In the genomic region with DNA sequence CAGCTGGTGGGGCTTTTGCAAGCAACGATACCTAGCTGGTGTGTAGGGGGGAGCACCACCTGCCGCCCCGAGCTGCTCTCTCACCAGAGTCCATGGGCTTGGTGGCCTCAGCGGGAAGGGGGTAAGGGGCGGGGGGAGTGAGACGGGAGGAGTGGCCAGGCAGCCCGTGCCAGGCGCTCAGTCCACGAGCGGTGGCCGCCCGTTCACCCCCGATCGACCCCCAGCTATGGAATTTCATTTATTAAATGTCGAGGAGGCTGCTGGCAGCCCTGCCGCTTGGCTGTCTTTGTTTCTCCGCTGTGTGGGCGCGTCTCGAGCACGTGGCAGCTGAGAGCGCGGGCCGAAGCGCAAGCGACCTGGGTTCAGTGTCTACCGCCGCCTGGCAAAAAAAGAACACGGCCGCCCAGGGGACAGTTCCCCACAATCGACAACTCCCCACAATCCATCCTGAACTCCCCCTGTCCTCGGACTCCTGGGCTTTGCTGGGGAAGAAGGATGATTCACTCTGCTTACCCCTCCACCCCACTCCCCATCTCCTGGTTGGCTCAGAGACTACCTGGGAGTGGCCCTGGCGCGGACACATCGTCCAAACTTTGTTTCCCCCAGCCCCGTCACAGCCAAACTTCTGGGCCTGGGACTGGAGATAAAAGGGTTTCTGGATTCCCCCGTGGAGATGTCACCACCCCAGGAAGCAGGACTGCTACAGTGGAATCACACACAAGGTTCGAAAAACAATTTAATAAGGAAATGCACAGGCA, we compare ENCODE assay signal across 1 cellular context.
A peak's percentile ranks its signal among the peaks of the same experiment; 100 is the strongest.
TF ChIP-seq lines count a peak whose summit lies in the region.

No MANE protein-coding gene starts in this region.

TF ChIP-seq in HepG2, 621 proteins besides CTCF, POLR2A, EP300 and RAD21 (continued from another document and continues in another):
- TF ChIP-seq, protein P1, sequence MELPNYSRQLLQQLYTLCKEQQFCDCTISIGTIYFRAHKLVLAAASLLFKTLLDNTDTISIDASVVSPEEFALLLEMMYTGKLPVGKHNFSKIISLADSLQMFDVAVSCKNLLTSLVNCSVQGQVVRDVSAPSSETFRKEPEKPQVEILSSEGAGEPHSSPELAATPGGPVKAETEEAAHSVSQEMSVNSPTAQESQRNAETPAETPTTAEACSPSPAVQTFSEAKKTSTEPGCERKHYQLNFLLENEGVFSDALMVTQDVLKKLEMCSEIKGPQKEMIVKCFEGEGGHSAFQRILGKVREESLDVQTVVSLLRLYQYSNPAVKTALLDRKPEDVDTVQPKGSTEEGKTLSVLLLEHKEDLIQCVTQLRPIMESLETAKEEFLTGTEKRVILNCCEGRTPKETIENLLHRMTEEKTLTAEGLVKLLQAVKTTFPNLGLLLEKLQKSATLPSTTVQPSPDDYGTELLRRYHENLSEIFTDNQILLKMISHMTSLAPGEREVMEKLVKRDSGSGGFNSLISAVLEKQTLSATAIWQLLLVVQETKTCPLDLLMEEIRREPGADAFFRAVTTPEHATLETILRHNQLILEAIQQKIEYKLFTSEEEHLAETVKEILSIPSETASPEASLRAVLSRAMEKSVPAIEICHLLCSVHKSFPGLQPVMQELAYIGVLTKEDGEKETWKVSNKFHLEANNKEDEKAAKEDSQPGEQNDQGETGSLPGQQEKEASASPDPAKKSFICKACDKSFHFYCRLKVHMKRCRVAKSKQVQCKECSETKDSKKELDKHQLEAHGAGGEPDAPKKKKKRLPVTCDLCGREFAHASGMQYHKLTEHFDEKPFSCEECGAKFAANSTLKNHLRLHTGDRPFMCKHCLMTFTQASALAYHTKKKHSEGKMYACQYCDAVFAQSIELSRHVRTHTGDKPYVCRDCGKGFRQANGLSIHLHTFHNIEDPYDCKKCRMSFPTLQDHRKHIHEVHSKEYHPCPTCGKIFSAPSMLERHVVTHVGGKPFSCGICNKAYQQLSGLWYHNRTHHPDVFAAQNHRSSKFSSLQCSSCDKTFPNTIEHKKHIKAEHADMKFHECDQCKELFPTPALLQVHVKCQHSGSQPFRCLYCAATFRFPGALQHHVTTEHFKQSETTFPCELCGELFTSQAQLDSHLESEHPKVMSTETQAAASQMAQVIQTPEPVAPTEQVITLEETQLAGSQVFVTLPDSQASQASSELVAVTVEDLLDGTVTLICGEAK (IDR thresholded peaks at IDR 0.05): no peak
- TF ChIP-seq, protein P1 (CRISPR knock-in tag; IDR thresholded peaks at IDR 0.05): peak; percentile 31; the same call in 1 of the 2 replicates
- TF ChIP-seq, protein P2, sequence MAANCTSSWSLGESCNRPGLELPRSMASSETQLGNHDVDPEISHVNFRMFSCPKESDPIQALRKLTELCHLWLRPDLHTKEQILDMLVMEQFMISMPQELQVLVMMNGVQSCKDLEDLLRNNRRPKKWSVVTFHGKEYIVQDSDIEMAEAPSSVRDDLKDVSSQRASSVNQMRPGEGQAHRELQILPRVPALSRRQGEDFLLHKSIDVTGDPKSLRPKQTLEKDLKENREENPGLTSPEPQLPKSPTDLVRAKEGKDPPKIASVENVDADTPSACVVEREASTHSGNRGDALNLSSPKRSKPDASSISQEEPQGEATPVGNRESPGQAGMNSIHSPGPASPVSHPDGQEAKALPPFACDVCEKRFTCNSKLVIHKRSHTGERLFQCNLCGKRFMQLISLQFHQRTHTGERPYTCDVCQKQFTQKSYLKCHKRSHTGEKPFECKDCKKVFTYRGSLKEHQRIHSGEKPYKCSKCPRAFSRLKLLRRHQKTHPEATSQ (CRISPR knock-in tag; IDR thresholded peaks at IDR 0.05; ENCODE audit: borderline replicate concordance): 0 out of 2 replicates have a peak, but pooled peaks have one; percentile 17
- TF ChIP-seq ZNF879 (CRISPR knock-in tag; IDR thresholded peaks at IDR 0.05) (peak; percentile 79), HOXA7 (CRISPR knock-in tag; IDR thresholded peaks at IDR 0.05) (no peak), ZNF598 (CRISPR knock-in tag; IDR thresholded peaks at IDR 0.05; ENCODE audit: borderline replicate concordance) (0 out of 2 replicates have a peak, but pooled peaks have one; percentile 17), ZNF564 (CRISPR knock-in tag; IDR thresholded peaks at IDR 0.05) (peak; percentile 52; the same call in 1 of the 2 replicates), CAMTA2 (CRISPR knock-in tag; IDR thresholded peaks at IDR 0.05; ENCODE audit: borderline replicate concordance) (no peak), LCORL (IDR thresholded peaks at IDR 0.05) (no peak), LCORL (CRISPR knock-in tag; IDR thresholded peaks at IDR 0.05) (peak; percentile 25; the same call in 1 of the 2 replicates), ZNF772 (CRISPR knock-in tag; IDR thresholded peaks at IDR 0.05) (0 out of 2 replicates have a peak, but pooled peaks have one; percentile 22), PITX1 (CRISPR knock-in tag; IDR thresholded peaks at IDR 0.05) (no peak), ZNF317 (CRISPR knock-in tag; IDR thresholded peaks at IDR 0.05) (peak; percentile 47; the same call in 1 of the 2 replicates), ZNF547 (CRISPR knock-in tag; IDR thresholded peaks at IDR 0.05) (0 out of 2 replicates have a peak, but pooled peaks have one; percentile 17), MEF2D (CRISPR knock-in tag; IDR thresholded peaks at IDR 0.05) (0 out of 2 replicates have a peak, but pooled peaks have one; percentile 3), ZNF382 (CRISPR knock-in tag; IDR thresholded peaks at IDR 0.05; ENCODE audit: borderline replicate concordance) (no peak), NFRKB (IDR thresholded peaks at IDR 0.05) (no peak), PHF8 (CRISPR knock-in tag; IDR thresholded peaks at IDR 0.05) (peak; percentile 50; the same call in 1 of the 2 replicates), YEATS4 (CRISPR knock-in tag; IDR thresholded peaks at IDR 0.05; ENCODE audit: borderline replicate concordance) (peak; percentile 52), PAX8 (CRISPR knock-in tag; IDR thresholded peaks at IDR 0.05; ENCODE audit: borderline replicate concordance) (0 out of 2 replicates have a peak, but pooled peaks have one; percentile 33), FOSL2 (CRISPR knock-in tag; IDR thresholded peaks at IDR 0.05) (peak; percentile 73), ZBTB7A (CRISPR knock-in tag; IDR thresholded peaks at IDR 0.05) (no peak), BCL6 (CRISPR knock-in tag; IDR thresholded peaks at IDR 0.05) (0 out of 2 replicates have a peak, but pooled peaks have one; percentile 15), JUNB (CRISPR knock-in tag; IDR thresholded peaks at IDR 0.05; ENCODE audit: borderline replicate concordance) (no peak), CHCHD3 (CRISPR knock-in tag; IDR thresholded peaks at IDR 0.05) (no peak), MXI1 (IDR thresholded peaks at IDR 0.05; ENCODE audit: borderline replicate concordance, low read depth, low read length) (peak; percentile 85), HNF4G (IDR thresholded peaks at IDR 0.05; ENCODE audit: borderline replicate concordance, low read depth, low read length) (no peak), HNF4G (CRISPR knock-in tag; IDR thresholded peaks at IDR 0.05; ENCODE audit: borderline replicate concordance, low read depth) (peak; percentile 16; the same call in 1 of the 2 replicates), ZNF737 (CRISPR knock-in tag; IDR thresholded peaks at IDR 0.05; ENCODE audit: borderline replicate concordance) (no peak)
- TF ChIP-seq, protein P3, sequence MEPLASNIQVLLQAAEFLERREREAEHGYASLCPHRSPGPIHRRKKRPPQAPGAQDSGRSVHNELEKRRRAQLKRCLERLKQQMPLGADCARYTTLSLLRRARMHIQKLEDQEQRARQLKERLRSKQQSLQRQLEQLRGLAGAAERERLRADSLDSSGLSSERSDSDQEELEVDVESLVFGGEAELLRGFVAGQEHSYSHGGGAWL (CRISPR knock-in tag; IDR thresholded peaks at IDR 0.05): peak; percentile 73
- TF ChIP-seq, protein P4, sequence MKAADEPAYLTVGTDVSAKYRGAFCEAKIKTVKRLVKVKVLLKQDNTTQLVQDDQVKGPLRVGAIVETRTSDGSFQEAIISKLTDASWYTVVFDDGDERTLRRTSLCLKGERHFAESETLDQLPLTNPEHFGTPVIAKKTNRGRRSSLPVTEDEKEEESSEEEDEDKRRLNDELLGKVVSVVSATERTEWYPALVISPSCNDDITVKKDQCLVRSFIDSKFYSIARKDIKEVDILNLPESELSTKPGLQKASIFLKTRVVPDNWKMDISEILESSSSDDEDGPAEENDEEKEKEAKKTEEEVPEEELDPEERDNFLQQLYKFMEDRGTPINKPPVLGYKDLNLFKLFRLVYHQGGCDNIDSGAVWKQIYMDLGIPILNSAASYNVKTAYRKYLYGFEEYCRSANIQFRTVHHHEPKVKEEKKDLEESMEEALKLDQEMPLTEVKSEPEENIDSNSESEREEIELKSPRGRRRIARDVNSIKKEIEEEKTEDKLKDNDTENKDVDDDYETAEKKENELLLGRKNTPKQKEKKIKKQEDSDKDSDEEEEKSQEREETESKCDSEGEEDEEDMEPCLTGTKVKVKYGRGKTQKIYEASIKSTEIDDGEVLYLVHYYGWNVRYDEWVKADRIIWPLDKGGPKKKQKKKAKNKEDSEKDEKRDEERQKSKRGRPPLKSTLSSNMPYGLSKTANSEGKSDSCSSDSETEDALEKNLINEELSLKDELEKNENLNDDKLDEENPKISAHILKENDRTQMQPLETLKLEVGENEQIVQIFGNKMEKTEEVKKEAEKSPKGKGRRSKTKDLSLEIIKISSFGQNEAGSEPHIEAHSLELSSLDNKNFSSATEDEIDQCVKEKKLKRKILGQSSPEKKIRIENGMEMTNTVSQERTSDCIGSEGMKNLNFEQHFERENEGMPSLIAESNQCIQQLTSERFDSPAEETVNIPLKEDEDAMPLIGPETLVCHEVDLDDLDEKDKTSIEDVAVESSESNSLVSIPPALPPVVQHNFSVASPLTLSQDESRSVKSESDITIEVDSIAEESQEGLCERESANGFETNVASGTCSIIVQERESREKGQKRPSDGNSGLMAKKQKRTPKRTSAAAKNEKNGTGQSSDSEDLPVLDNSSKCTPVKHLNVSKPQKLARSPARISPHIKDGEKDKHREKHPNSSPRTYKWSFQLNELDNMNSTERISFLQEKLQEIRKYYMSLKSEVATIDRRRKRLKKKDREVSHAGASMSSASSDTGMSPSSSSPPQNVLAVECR (CRISPR knock-in tag; IDR thresholded peaks at IDR 0.05; ENCODE audit: borderline replicate concordance): peak; percentile 51; the same call in 1 of the 2 replicates
- TF ChIP-seq, protein P5, sequence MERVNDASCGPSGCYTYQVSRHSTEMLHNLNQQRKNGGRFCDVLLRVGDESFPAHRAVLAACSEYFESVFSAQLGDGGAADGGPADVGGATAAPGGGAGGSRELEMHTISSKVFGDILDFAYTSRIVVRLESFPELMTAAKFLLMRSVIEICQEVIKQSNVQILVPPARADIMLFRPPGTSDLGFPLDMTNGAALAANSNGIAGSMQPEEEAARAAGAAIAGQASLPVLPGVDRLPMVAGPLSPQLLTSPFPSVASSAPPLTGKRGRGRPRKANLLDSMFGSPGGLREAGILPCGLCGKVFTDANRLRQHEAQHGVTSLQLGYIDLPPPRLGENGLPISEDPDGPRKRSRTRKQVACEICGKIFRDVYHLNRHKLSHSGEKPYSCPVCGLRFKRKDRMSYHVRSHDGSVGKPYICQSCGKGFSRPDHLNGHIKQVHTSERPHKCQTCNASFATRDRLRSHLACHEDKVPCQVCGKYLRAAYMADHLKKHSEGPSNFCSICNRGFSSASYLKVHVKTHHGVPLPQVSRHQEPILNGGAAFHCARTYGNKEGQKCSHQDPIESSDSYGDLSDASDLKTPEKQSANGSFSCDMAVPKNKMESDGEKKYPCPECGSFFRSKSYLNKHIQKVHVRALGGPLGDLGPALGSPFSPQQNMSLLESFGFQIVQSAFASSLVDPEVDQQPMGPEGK (CRISPR knock-in tag; IDR thresholded peaks at IDR 0.05): peak; percentile 40
- TF ChIP-seq, protein P6, sequence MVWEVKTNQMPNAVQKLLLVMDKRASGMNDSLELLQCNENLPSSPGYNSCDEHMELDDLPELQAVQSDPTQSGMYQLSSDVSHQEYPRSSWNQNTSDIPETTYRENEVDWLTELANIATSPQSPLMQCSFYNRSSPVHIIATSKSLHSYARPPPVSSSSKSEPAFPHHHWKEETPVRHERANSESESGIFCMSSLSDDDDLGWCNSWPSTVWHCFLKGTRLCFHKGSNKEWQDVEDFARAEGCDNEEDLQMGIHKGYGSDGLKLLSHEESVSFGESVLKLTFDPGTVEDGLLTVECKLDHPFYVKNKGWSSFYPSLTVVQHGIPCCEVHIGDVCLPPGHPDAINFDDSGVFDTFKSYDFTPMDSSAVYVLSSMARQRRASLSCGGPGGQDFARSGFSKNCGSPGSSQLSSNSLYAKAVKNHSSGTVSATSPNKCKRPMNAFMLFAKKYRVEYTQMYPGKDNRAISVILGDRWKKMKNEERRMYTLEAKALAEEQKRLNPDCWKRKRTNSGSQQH (CRISPR knock-in tag; IDR thresholded peaks at IDR 0.05; ENCODE audit: low read depth): peak; percentile 22; the same call in 1 of the 2 replicates
